In genomic region chr17:77425791-77426641, GRCh38 we compare ENCODE assay signal across 8 cellular contexts.
DNase-seq lines count a peak whose midpoint lies in the region; ATAC-seq and TF ChIP-seq lines count a peak whose summit lies in the region.

No MANE protein-coding gene starts in this region.

- H3K27ac ChIP-seq in colonic mucosa, result peak overlapping the region; percentile 56

- H3K4me3 Mint-ChIP-seq in Calu3 (ENCODE audit: low read depth, unreplicated experiment), result no peak overlapping the region

- CTCF ChIA-PET in Calu3 (lab: Charles Lee), result interaction anchor here (0.7 to 2.7 kb wide), 3 partner anchors 10 to 392 kb away, joined by 3 to 8 read pairs (median 4); no protein-coding TSS in a partner anchor

- H3K9me3 Mint-ChIP-seq in Calu3 (ENCODE audit: low read depth, unreplicated experiment), result no peaks in the 10 kb centered on the region

- no peaks in the 10 kb centered on the region for H3K27me3 Mint-ChIP-seq in Calu3 (ENCODE audit: unreplicated experiment)

- DNase-seq in Calu3, result peak; percentile 71
- peak; percentile 29 for DNase-seq in RKO (ENCODE audit: low spot score)
- DNase-seq in colonic mucosa, result no peak
- DNase-seq in myocyte (ENCODE audit: low read depth), result peak; percentile 87
- no peak for DNase-seq in OCI-M2 (lab: John Stamatoyannopoulos, UW; ENCODE audit: unreplicated experiment)

- peaks cover 36% of the 10 kb centered on the region for H3K4me1 Mint-ChIP-seq in Calu3 (ENCODE audit: low read depth, unreplicated experiment)

- no peaks in the 10 kb centered on the region for H3K9me3 ChIP-seq in colonic mucosa

- no peak for ATAC-seq in HG02938 (IDR thresholded peaks at IDR 0.05; ENCODE audit: unreplicated experiment)
- no peak for ATAC-seq in GM18909 (IDR thresholded peaks at IDR 0.05; ENCODE audit: poor library complexity, unreplicated experiment)
- ATAC-seq in HG03039 (IDR thresholded peaks at IDR 0.05; ENCODE audit: unreplicated experiment), result no peak

- H3K9ac ChIP-seq in colonic mucosa (ENCODE audit: low read depth in 2 of 2, low read length in 2 of 2), result peak overlapping the region; percentile 37 to 51

- no peaks in the 10 kb centered on the region for H3K27me3 ChIP-seq in colonic mucosa

- peaks cover 34% of the 10 kb centered on the region for H3K4me1 ChIP-seq in colonic mucosa

- H3K36me3 ChIP-seq in colonic mucosa, result no peaks in the 10 kb centered on the region

- no peak overlapping the region for H3K4me3 ChIP-seq in colonic mucosa

- intact Hi-C loops in Calu3 (cut with micrococcal nuclease; ENCODE audit: unreplicated experiment), result no loop called here
- intact Hi-C loops in colonic mucosa (cut with DNase I), result loop anchor here (5.0 kb wide), 1 partner anchor 94 kb away; no protein-coding TSS in a partner anchor

- no TSS peak for BruUV-seq in Calu3 (replicated peaks; lab: Mats Ljungman, UMichigan)

- peak overlapping the region; percentile 64 for H3K27ac Mint-ChIP-seq in Calu3 (ENCODE audit: unreplicated experiment)

- TF ChIP-seq CTCF in Calu3 (IDR thresholded peaks at IDR 0.05; ENCODE audit: unreplicated experiment) (no peak), colonic mucosa (IDR thresholded peaks at IDR 0.05) (no peak)

- H3K36me3 Mint-ChIP-seq in Calu3 (ENCODE audit: insufficient read depth, unreplicated experiment), result peaks cover 50% of the 10 kb centered on the region

Comparison
In these comparisons a context has a peak if more than half of its experiments do, and no peak if none do; other contexts are left out.
1. DNase-seq: peak in Calu3 (single experiment), RKO (single experiment) and myocyte (single experiment); none in colonic mucosa (single experiment) and OCI-M2 (single experiment).